ENCODE assay signal across 1 cellular context in genomic region chr10:96365571-96365970, GRCh38.
TF ChIP-seq lines count a peak whose summit lies in the region.

No MANE protein-coding gene starts in this region.

TF ChIP-seq in GM23338, 12 proteins besides CTCF, POLR2A, EP300 and RAD21 (continued from another document):
- TF ChIP-seq, protein P1, sequence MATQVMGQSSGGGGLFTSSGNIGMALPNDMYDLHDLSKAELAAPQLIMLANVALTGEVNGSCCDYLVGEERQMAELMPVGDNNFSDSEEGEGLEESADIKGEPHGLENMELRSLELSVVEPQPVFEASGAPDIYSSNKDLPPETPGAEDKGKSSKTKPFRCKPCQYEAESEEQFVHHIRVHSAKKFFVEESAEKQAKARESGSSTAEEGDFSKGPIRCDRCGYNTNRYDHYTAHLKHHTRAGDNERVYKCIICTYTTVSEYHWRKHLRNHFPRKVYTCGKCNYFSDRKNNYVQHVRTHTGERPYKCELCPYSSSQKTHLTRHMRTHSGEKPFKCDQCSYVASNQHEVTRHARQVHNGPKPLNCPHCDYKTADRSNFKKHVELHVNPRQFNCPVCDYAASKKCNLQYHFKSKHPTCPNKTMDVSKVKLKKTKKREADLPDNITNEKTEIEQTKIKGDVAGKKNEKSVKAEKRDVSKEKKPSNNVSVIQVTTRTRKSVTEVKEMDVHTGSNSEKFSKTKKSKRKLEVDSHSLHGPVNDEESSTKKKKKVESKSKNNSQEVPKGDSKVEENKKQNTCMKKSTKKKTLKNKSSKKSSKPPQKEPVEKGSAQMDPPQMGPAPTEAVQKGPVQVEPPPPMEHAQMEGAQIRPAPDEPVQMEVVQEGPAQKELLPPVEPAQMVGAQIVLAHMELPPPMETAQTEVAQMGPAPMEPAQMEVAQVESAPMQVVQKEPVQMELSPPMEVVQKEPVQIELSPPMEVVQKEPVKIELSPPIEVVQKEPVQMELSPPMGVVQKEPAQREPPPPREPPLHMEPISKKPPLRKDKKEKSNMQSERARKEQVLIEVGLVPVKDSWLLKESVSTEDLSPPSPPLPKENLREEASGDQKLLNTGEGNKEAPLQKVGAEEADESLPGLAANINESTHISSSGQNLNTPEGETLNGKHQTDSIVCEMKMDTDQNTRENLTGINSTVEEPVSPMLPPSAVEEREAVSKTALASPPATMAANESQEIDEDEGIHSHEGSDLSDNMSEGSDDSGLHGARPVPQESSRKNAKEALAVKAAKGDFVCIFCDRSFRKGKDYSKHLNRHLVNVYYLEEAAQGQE (IDR thresholded peaks at IDR 0.05; ENCODE audit: unreplicated experiment), result no peak
- TF ChIP-seq EZH2 (IDR thresholded peaks at IDR 0.05; ENCODE audit: low read depth, unreplicated experiment) (no peak), ZNF331 (CRISPR knock-in tag; IDR thresholded peaks at IDR 0.05; ENCODE audit: low read depth) (no peak), STAT1 (IDR thresholded peaks at IDR 0.05; ENCODE audit: unreplicated experiment) (no peak), CREB1 (CRISPR knock-in tag; IDR thresholded peaks at IDR 0.05; ENCODE audit: low read depth) (no peak), POLR2AphosphoS5 (IDR thresholded peaks at IDR 0.05; ENCODE audit: low read depth) (no peak), NANOG (IDR thresholded peaks at IDR 0.05; ENCODE audit: borderline replicate concordance) (no peak)
- TF ChIP-seq, protein P2, sequence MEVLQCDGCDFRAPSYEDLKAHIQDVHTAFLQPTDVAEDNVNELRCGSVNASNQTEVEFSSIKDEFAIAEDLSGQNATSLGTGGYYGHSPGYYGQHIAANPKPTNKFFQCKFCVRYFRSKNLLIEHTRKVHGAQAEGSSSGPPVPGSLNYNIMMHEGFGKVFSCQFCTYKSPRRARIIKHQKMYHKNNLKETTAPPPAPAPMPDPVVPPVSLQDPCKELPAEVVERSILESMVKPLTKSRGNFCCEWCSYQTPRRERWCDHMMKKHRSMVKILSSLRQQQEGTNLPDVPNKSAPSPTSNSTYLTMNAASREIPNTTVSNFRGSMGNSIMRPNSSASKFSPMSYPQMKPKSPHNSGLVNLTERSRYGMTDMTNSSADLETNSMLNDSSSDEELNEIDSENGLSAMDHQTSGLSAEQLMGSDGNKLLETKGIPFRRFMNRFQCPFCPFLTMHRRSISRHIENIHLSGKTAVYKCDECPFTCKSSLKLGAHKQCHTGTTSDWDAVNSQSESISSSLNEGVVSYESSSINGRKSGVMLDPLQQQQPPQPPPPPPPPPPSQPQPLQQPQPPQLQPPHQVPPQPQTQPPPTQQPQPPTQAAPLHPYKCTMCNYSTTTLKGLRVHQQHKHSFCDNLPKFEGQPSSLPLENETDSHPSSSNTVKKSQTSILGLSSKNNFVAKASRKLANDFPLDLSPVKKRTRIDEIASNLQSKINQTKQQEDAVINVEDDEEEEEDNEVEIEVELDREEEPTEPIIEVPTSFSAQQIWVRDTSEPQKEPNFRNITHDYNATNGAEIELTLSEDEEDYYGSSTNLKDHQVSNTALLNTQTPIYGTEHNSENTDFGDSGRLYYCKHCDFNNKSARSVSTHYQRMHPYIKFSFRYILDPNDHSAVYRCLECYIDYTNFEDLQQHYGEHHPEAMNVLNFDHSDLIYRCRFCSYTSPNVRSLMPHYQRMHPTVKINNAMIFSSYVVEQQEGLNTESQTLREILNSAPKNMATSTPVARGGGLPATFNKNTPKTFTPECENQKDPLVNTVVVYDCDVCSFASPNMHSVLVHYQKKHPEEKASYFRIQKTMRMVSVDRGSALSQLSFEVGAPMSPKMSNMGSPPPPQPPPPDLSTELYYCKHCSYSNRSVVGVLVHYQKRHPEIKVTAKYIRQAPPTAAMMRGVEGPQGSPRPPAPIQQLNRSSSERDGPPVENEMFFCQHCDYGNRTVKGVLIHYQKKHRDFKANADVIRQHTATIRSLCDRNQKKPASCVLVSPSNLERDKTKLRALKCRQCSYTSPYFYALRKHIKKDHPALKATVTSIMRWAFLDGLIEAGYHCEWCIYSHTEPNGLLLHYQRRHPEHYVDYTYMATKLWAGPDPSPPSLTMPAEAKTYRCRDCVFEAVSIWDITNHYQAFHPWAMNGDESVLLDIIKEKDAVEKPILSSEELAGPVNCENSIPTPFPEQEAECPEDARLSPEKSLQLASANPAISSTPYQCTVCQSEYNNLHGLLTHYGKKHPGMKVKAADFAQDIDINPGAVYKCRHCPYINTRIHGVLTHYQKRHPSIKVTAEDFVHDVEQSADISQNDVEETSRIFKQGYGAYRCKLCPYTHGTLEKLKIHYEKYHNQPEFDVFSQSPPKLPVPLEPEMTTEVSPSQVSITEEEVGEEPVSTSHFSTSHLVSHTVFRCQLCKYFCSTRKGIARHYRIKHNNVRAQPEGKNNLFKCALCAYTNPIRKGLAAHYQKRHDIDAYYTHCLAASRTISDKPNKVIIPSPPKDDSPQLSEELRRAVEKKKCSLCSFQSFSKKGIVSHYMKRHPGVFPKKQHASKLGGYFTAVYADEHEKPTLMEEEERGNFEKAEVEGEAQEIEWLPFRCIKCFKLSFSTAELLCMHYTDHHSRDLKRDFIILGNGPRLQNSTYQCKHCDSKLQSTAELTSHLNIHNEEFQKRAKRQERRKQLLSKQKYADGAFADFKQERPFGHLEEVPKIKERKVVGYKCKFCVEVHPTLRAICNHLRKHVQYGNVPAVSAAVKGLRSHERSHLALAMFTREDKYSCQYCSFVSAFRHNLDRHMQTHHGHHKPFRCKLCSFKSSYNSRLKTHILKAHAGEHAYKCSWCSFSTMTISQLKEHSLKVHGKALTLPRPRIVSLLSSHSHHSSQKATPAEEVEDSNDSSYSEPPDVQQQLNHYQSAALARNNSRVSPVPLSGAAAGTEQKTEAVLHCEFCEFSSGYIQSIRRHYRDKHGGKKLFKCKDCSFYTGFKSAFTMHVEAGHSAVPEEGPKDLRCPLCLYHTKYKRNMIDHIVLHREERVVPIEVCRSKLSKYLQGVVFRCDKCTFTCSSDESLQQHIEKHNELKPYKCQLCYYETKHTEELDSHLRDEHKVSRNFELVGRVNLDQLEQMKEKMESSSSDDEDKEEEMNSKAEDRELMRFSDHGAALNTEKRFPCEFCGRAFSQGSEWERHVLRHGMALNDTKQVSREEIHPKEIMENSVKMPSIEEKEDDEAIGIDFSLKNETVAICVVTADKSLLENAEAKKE (CRISPR knock-in tag; IDR thresholded peaks at IDR 0.05), result no peak
